In the genomic region with DNA sequence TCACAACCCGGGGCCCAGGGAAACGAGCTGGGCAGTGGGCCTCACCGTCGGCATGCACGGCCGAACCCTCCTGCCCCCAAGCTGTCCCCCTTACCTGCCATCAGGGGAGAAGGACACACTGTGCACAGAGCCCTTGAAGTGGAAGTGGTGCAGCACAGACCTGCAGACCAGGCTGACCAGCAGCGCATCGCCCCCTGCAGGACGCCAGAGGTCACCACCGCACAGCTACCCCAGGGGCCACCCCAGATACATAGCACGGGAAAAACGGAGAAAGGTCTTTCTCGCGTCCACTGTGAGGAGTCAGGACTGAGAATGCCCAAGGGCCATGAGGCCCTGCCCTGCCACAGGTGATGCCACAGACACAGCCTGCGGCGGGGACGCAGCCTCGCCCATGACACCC, we compare ENCODE assay signal across 8 cellular contexts.
A peak's percentile ranks its signal among the peaks of the same experiment; 100 is the strongest.
DNase-seq lines count a peak whose midpoint lies in the region; ATAC-seq and TF ChIP-seq lines count a peak whose summit lies in the region.
"Not testable (repeated sequence)": the region's sequence is repeated elsewhere in the genome, so short reads cannot be mapped to it uniquely, and the experiment has no call there.

No MANE protein-coding gene starts in this region.

- not testable (repeated sequence) for H3K36me3 Mint-ChIP-seq in activated naive CD8-positive, alpha-beta T cell treated with anti-CD3 and anti-CD28 coated beads, Interleukin-2, amount 10 ng/mL, durations not matched to agents 7 days and 5 days; stimulated activated naive B cell treated with anti-CD40 and anti-IgM and Interleukin-4, amounts not matched to agents 10 μg/mL and 1 μg/mL and 100 μg/mL, for 72 hours

- POLR2A ChIA-PET in HCT116 (lab: Charles Lee); activated naive CD8-positive, alpha-beta T cell treated with anti-CD3 and anti-CD28 coated beads, Interleukin-2, amount 10 ng/mL, durations not matched to agents 7 days and 5 days (lab: Charles Lee): not testable (repeated sequence)

- BruUV-seq in HCT116 (replicated peaks; lab: Mats Ljungman, UMichigan) = not testable (repeated sequence)

- peak; percentile 89 for ATAC-seq in HCT116
- ATAC-seq in activated naive CD8-positive, alpha-beta T cell treated with anti-CD3 and anti-CD28 coated beads, Interleukin-2, amount 10 ng/mL, durations not matched to agents 7 days and 5 days (ENCODE audit: low read depth) = peak; percentile 72
- ATAC-seq in esophagus mucosa = peak; percentile 49
- ATAC-seq in right lobe of liver = peak; percentile 49 to 68 (median 56)
- peak; percentile 55 to 84 for ATAC-seq in stimulated activated naive B cell treated with anti-CD40 and anti-IgM and Interleukin-4, amounts not matched to agents 10 μg/mL and 1 μg/mL and 100 μg/mL, for 72 hours (replicated peaks)

- not testable (repeated sequence) for H3K9ac ChIP-seq in HCT116 (ENCODE audit: low read length)

- not testable (repeated sequence) for H3K4me1 Mint-ChIP-seq in activated naive CD8-positive, alpha-beta T cell treated with anti-CD3 and anti-CD28 coated beads, Interleukin-2, amount 10 ng/mL, durations not matched to agents 7 days and 5 days; stimulated activated naive B cell treated with anti-CD40 and anti-IgM and Interleukin-4, amounts not matched to agents 10 μg/mL and 1 μg/mL and 100 μg/mL, for 72 hours

- H3K4me3 ChIP-seq in AG09309 (ENCODE audit: control insufficient read depth, low read depth, low read length); HCT116 (replicated peaks in 1 of 2; ENCODE audit: low read depth in 1 of 2, low read length in 2 of 2); right lobe of liver: not testable (repeated sequence)

- not testable (repeated sequence) for H3K9me3 Mint-ChIP-seq in activated naive CD8-positive, alpha-beta T cell treated with anti-CD3 and anti-CD28 coated beads, Interleukin-2, amount 10 ng/mL, durations not matched to agents 7 days and 5 days; stimulated activated naive B cell treated with anti-CD40 and anti-IgM and Interleukin-4, amounts not matched to agents 10 μg/mL and 1 μg/mL and 100 μg/mL, for 72 hours

- 80% methylated on average over 4 of the region's 18 CpGs for WGBS in right lobe of liver (ENCODE audit: insufficient coverage, low coverage, low lambda C conversion rate, missing lambda C conversion rate)

- TF ChIP-seq CTCF in AG09309 (IDR thresholded peaks at IDR 0.05; ENCODE audit: control insufficient read depth, insufficient read depth, low read depth, low read length, missing control alignments) (peak; percentile 3), right lobe of liver (IDR thresholded peaks at IDR 0.05) (peak in 1 of 4 donors; percentile 14)
- not testable (repeated sequence) for TF ChIP-seq CTCF in HCT116 (IDR thresholded peaks at IDR 0.05 in 2 of 3, conservative IDR thresholded peaks at IDR 0.05 in 1 of 3; ENCODE audit: borderline replicate concordance in 1 of 3, insufficient read depth in 1 of 3, low read depth in 2 of 3, low read length in 2 of 3)

- not testable (repeated sequence) for H3K27me3 ChIP-seq in HCT116 (ENCODE audit: insufficient read depth, low read length); right lobe of liver

- H3K9me2 ChIP-seq in HCT116 (ENCODE audit: insufficient read depth) = not testable (repeated sequence)

- H3K4me2 ChIP-seq in HCT116 (ENCODE audit: low read length) = not testable (repeated sequence)

- not testable (repeated sequence) for H4K20me1 ChIP-seq in HCT116 (ENCODE audit: insufficient read depth)

- not testable (repeated sequence) for H3K79me2 ChIP-seq in HCT116 (ENCODE audit: insufficient read depth, low read length)

- not testable (repeated sequence) for H3K27ac ChIP-seq in HCT116 (ENCODE audit: low read depth, low read length); right lobe of liver

- H2AFZ ChIP-seq in HCT116 (ENCODE audit: low read depth, low read length, poor library complexity, severe bottlenecking) = not testable (repeated sequence)

- CTCF ChIA-PET in HCT116 (lab: Charles Lee) = not testable (repeated sequence)

- not testable (repeated sequence) for TF ChIP-seq POLR2A in HCT116 (IDR thresholded peaks at IDR 0.05; ENCODE audit: borderline replicate concordance, extremely low read depth, insufficient read depth, insufficient read length); right lobe of liver (IDR thresholded peaks at IDR 0.05)

- not testable (repeated sequence) for H3K4me1 ChIP-seq in HCT116 (ENCODE audit: control insufficient read depth in 1 of 2, insufficient read depth in 2 of 2, low read length in 2 of 2); right lobe of liver

- H3K27me3 Mint-ChIP-seq in activated naive CD8-positive, alpha-beta T cell treated with anti-CD3 and anti-CD28 coated beads, Interleukin-2, amount 10 ng/mL, durations not matched to agents 7 days and 5 days; stimulated activated naive B cell treated with anti-CD40 and anti-IgM and Interleukin-4, amounts not matched to agents 10 μg/mL and 1 μg/mL and 100 μg/mL, for 72 hours: not testable (repeated sequence)

- RAD21 ChIA-PET in HCT116 (lab: Charles Lee; ENCODE audit: low non-redundant PET in 1 of 2, low total read pairs in 2 of 2, uncharacterized antibody in 2 of 2, unreplicated experiment in 2 of 2) = not testable (repeated sequence)

- H3K9me3 ChIP-seq in HCT116 (ENCODE audit: control insufficient read depth in 1 of 2, insufficient read depth in 1 of 2, low read depth in 1 of 2, low read length in 2 of 2); right lobe of liver: not testable (repeated sequence)

- H3K4me3 Mint-ChIP-seq in activated naive CD8-positive, alpha-beta T cell treated with anti-CD3 and anti-CD28 coated beads, Interleukin-2, amount 10 ng/mL, durations not matched to agents 7 days and 5 days; stimulated activated naive B cell treated with anti-CD40 and anti-IgM and Interleukin-4, amounts not matched to agents 10 μg/mL and 1 μg/mL and 100 μg/mL, for 72 hours: not testable (repeated sequence)

- DNase-seq in AG09309 (ENCODE audit: low read depth); HCT116 (ENCODE audit: low read depth, low spot score); activated naive CD8-positive, alpha-beta T cell treated with anti-CD3 and anti-CD28 coated beads, Interleukin-2, amount 10 ng/mL, durations not matched to agents 7 days and 5 days; stimulated activated naive B cell treated with anti-CD40 and anti-IgM and Interleukin-4, amounts not matched to agents 10 μg/mL and 1 μg/mL and 100 μg/mL, for 72 hours: not testable (repeated sequence)
- DNase-seq in activated CD4-positive, alpha-beta T cell treated with anti-CD3 and anti-CD28 coated beads, Interleukin-2, amount 50 U/mL, for 48 hours = peak; percentile 26 to 41
- DNase-seq in right lobe of liver = peak in 1 of 3 donors; percentile 33
- DNase-seq in posterior vena cava (ENCODE audit: low spot score) = peak; percentile 67

- H3K27ac Mint-ChIP-seq in activated naive CD8-positive, alpha-beta T cell treated with anti-CD3 and anti-CD28 coated beads, Interleukin-2, amount 10 ng/mL, durations not matched to agents 7 days and 5 days; stimulated activated naive B cell treated with anti-CD40 and anti-IgM and Interleukin-4, amounts not matched to agents 10 μg/mL and 1 μg/mL and 100 μg/mL, for 72 hours: not testable (repeated sequence)

- not testable (repeated sequence) for TF ChIP-seq RAD21 in HCT116 (IDR thresholded peaks at IDR 0.05; ENCODE audit: low read depth)

- intact Hi-C loops in HCT116 (cut with micrococcal nuclease); right lobe of liver (cut with DNase I); posterior vena cava (cut with DNase I): not testable (repeated sequence)

- H3K36me3 ChIP-seq in HCT116 (ENCODE audit: control insufficient read depth in 1 of 2, insufficient read depth in 2 of 2, low read length in 2 of 2); right lobe of liver: not testable (repeated sequence)
